ENCODE assay signal across 12 cellular contexts in the genomic region with DNA sequence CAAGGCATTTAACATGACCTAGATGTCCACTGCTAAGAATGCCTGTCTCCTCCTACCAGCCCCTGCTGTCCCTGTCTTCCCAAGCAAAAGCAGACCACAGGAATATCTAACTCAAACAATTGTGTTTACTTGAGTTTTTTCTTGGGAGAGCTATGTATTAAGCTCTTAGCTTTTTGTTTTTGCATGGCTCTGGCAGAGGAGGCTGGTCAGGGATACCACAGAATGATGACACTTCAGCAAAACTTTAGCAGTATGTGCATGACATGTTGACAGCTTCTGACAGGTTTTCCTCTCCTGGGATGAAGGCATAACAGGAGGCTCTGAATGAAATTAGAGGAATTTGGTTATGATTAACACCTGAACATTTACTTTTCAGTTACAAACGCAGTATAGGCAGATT. TPM values are rescaled to one million over a fixed set of nuclear protein-coding genes. Genes with fewer than 3 reads are reported as not detected.
DNase-seq lines count a peak whose midpoint lies in the region; ATAC-seq and TF ChIP-seq lines count a peak whose summit lies in the region.
"Had no signal": no experiment of that assay in that cellular context is flagged by ENCODE, and none has a peak within 500 bp of the region (broad histone marks: within the 10 kb centered on the region; RNA-seq: fewer than 3 reads in every experiment).

No MANE protein-coding gene starts in this region.

- H2AFZ ChIP-seq in mesenchymal stem cell (ENCODE audit: low read depth, low read length) (no peak overlapping the region), mammary epithelial cell (ENCODE audit: low read depth, low read length) (no peak overlapping the region)

- CTCF ChIA-PET in mammary epithelial cell (lab: Charles Lee; ENCODE audit: low non-redundant PET), result interaction anchor here (0.5 kb wide), 1 partner anchor 91 kb away, joined by 3 read pairs; no protein-coding TSS in a partner anchor

- intact Hi-C loops in mammary epithelial cell (cut with micrococcal nuclease), result no loop called here

- peaks cover 67 to 78% (median 69%) of the 10 kb centered on the region in 3 donors for H3K4me1 Mint-ChIP-seq in IgD-negative memory B cell
- H3K4me1 Mint-ChIP-seq in activated naive CD8-positive, alpha-beta T cell treated with anti-CD3 and anti-CD28 coated beads, Interleukin-2, amount 50 U/mL, for 24 hours, result peaks cover 96% of the 10 kb centered on the region

- H3K27me3 ChIP-seq in BLaER1 treated with 17β-estradiol and CSF1 and Interleukin-3, amounts not matched to agents 10 nM and 100 nM, result no peaks in the 10 kb centered on the region
- no peaks in the 10 kb centered on the region for H3K27me3 ChIP-seq in mesenchymal stem cell (ENCODE audit: control insufficient read depth in 1 of 2, insufficient read depth in 1 of 2, low read length in 2 of 2)
- no peaks in the 10 kb centered on the region for H3K27me3 ChIP-seq in mammary epithelial cell (ENCODE audit: insufficient read depth, low read length)
- H3K27me3 ChIP-seq: MG63 had no signal

- no peak overlapping the region for H2BK120ac ChIP-seq in mesenchymal stem cell (ENCODE audit: low read depth, low read length)

- no peak for DNase-seq in activated naive CD8-positive, alpha-beta T cell treated with anti-CD3 and anti-CD28 coated beads, Interleukin-2, amount 50 U/mL, for 24 hours
- DNase-seq in mesenchymal stem cell (peak; percentile 67), mammary epithelial cell (no peak)
- DNase-seq in stimulated activated CD4-positive, alpha-beta T cell treated with anti-CD3 and anti-CD28 coated beads, Interleukin-15, amount 100 ng/mL, for 24 hours, result no peak
- DNase-seq: Caco-2, MG63, NCI-H2171 treated with DMSO at 0.1 percent for 48 hours, PC-3 had no signal

- H4K8ac ChIP-seq in mesenchymal stem cell (ENCODE audit: low read length), result no peak overlapping the region

- H3K36me3 Mint-ChIP-seq in IgD-negative memory B cell, result peaks cover 5% of the 10 kb centered on the region
- peaks cover 57% of the 10 kb centered on the region for H3K36me3 Mint-ChIP-seq in activated naive CD8-positive, alpha-beta T cell treated with anti-CD3 and anti-CD28 coated beads, Interleukin-2, amount 50 U/mL, for 24 hours (ENCODE audit: low read depth)

- peak overlapping the region in 2 of 3 donors; percentile 14 to 41 for H3K27ac Mint-ChIP-seq in IgD-negative memory B cell
- H3K27ac Mint-ChIP-seq in activated naive CD8-positive, alpha-beta T cell treated with anti-CD3 and anti-CD28 coated beads, Interleukin-2, amount 50 U/mL, for 24 hours, result peak overlapping the region; percentile 90

- no peak overlapping the region for H3K4ac ChIP-seq in mesenchymal stem cell (ENCODE audit: low read depth in 1 of 2, low read length in 2 of 2)

- H4K91ac ChIP-seq in mesenchymal stem cell (ENCODE audit: low read length), result no peak overlapping the region

- no peak overlapping the region for H3K4me3 ChIP-seq in BLaER1 treated with 17β-estradiol and CSF1 and Interleukin-3, amounts not matched to agents 10 nM and 100 nM
- H3K4me3 ChIP-seq in mesenchymal stem cell (ENCODE audit: insufficient read depth in 1 of 2, low read depth in 1 of 2, low read length in 2 of 2) (no peak overlapping the region), mammary epithelial cell (replicated peaks in 1 of 3; ENCODE audit: insufficient read depth in 1 of 3, low read depth in 2 of 3, low read length in 3 of 3) (no peak overlapping the region)
- H3K4me3 ChIP-seq: MG63 had no signal

- no peaks in the 10 kb centered on the region for H3K9me3 Mint-ChIP-seq in IgD-negative memory B cell
- H3K9me3 Mint-ChIP-seq in activated naive CD8-positive, alpha-beta T cell treated with anti-CD3 and anti-CD28 coated beads, Interleukin-2, amount 50 U/mL, for 24 hours, result no peaks in the 10 kb centered on the region

- WGBS in mesenchymal stem cell, result no CpG with 5 or more reads among the region's 1 CpG
- 100% methylated on average over 1 of the region's 1 CpG for WGBS in mammary epithelial cell (ENCODE audit: low coverage, missing lambda C conversion rate)

- dilution Hi-C loops in mammary epithelial cell (cut with HindIII; ENCODE audit: low sequenced_read_pairs), result no loop called here

- no peaks in the 10 kb centered on the region for H3K9me3 ChIP-seq in BLaER1 treated with 17β-estradiol and CSF1 and Interleukin-3, amounts not matched to agents 10 nM and 100 nM (replicated peaks in 1 of 11)
- H3K9me3 ChIP-seq in mesenchymal stem cell (ENCODE audit: control insufficient read depth, low read length), result no peaks in the 10 kb centered on the region
- H3K9me3 ChIP-seq in mammary epithelial cell (replicated peaks; ENCODE audit: insufficient read depth, low read length), result no peaks in the 10 kb centered on the region
- H3K9me3 ChIP-seq: Caco-2 had no signal

- peaks cover 96 to 100% (median 100%) of the 10 kb centered on the region in 11 experiments for H4K20me1 ChIP-seq in BLaER1 treated with 17β-estradiol and CSF1 and Interleukin-3, amounts not matched to agents 10 nM and 100 nM
- H4K20me1 ChIP-seq in mammary epithelial cell (ENCODE audit: insufficient read depth, low read length), result peaks cover 25% of the 10 kb centered on the region

- H2BK5ac ChIP-seq in mesenchymal stem cell (ENCODE audit: low read depth, low read length, poor library complexity, severe bottlenecking), result no peak overlapping the region

- H3K79me1 ChIP-seq in mesenchymal stem cell (replicated peaks; ENCODE audit: low read length, poor library complexity, severe bottlenecking), result no peaks in the 10 kb centered on the region

- no peaks in the 10 kb centered on the region for H3K27me3 Mint-ChIP-seq in IgD-negative memory B cell
- no peaks in the 10 kb centered on the region for H3K27me3 Mint-ChIP-seq in activated naive CD8-positive, alpha-beta T cell treated with anti-CD3 and anti-CD28 coated beads, Interleukin-2, amount 50 U/mL, for 24 hours

- H3K79me2 ChIP-seq in mammary epithelial cell (ENCODE audit: insufficient read depth, low read length), result peaks cover 100% of the 10 kb centered on the region

- H3K14ac ChIP-seq in mesenchymal stem cell (ENCODE audit: low read length in 2 of 2), result no peak overlapping the region

- no peak for ATAC-seq in activated naive CD8-positive, alpha-beta T cell treated with anti-CD3 and anti-CD28 coated beads, Interleukin-2, amount 50 U/mL, for 24 hours
- ATAC-seq in HG02759 (IDR thresholded peaks at IDR 0.05; ENCODE audit: unreplicated experiment) (no peak), HG02884 (IDR thresholded peaks at IDR 0.05; ENCODE audit: unreplicated experiment) (no peak)
- ATAC-seq: PC-3 had no signal

- no peak overlapping the region for H2AK5ac ChIP-seq in mesenchymal stem cell (ENCODE audit: low read length, severe bottlenecking)

- H3K9ac ChIP-seq in BLaER1 treated with 17β-estradiol and CSF1 and Interleukin-3, amounts not matched to agents 10 nM and 100 nM, result peak overlapping the region in 3 of 11 experiments; percentile 6 to 14 (median 7); a peak in 1 of 22 replicates
- H3K9ac ChIP-seq in mesenchymal stem cell (ENCODE audit: low read length), result peak overlapping the region; percentile 20
- H3K9ac ChIP-seq in mammary epithelial cell (ENCODE audit: insufficient read depth, low read length), result no peak overlapping the region

- H3K27ac ChIP-seq in BLaER1 treated with 17β-estradiol and CSF1 and Interleukin-3, amounts not matched to agents 10 nM and 100 nM, result no peak overlapping the region
- no peak overlapping the region for H3K27ac ChIP-seq in mesenchymal stem cell (ENCODE audit: low read length, poor library complexity, severe bottlenecking)
- H3K27ac ChIP-seq in mammary epithelial cell (ENCODE audit: insufficient read depth, low read depth, low read length), result no peak overlapping the region

- H3K23ac ChIP-seq in mesenchymal stem cell (ENCODE audit: low read length in 2 of 2), result no peak overlapping the region

- peak overlapping the region in 2 of 4 donors; percentile 46 to 47 for H3K4me3 Mint-ChIP-seq in IgD-negative memory B cell
- H3K4me3 Mint-ChIP-seq in activated naive CD8-positive, alpha-beta T cell treated with anti-CD3 and anti-CD28 coated beads, Interleukin-2, amount 50 U/mL, for 24 hours, result peak overlapping the region; percentile 63

- peaks cover 48 to 79% (median 62%) of the 10 kb centered on the region in 11 experiments for H3K36me3 ChIP-seq in BLaER1 treated with 17β-estradiol and CSF1 and Interleukin-3, amounts not matched to agents 10 nM and 100 nM
- H3K36me3 ChIP-seq in mesenchymal stem cell (ENCODE audit: control insufficient read depth in 1 of 2, insufficient read depth in 2 of 2, low read depth in 1 of 2, low read length in 2 of 2) (peaks cover 10 to 48% of the 10 kb centered on the region in 2 experiments), mammary epithelial cell (ENCODE audit: insufficient read depth, low read length) (peaks cover 14% of the 10 kb centered on the region)

- no peak overlapping the region for H3K18ac ChIP-seq in mesenchymal stem cell (ENCODE audit: low read depth in 1 of 2, low read length in 2 of 2)

- TF ChIP-seq CTCF in mammary epithelial cell (conservative IDR thresholded peaks at IDR 0.05 in 1 of 2, IDR thresholded peaks at IDR 0.05 in 1 of 2; ENCODE audit: extremely low read depth in 1 of 2, insufficient read depth in 1 of 2, low read depth in 1 of 2, low read length in 2 of 2), result no peak

- H3K4me1 ChIP-seq in BLaER1 treated with 17β-estradiol and CSF1 and Interleukin-3, amounts not matched to agents 10 nM and 100 nM, result peaks cover 53 to 98% (median 66%) of the 10 kb centered on the region in 10 experiments
- H3K4me1 ChIP-seq in mesenchymal stem cell (ENCODE audit: control insufficient read depth, insufficient read depth, low read depth, low read length), result peaks cover under 1% of the 10 kb centered on the region
- H3K4me1 ChIP-seq in mammary epithelial cell (ENCODE audit: insufficient read depth, low read length), result peaks cover 34% of the 10 kb centered on the region

- no peak overlapping the region for H2BK15ac ChIP-seq in mesenchymal stem cell (ENCODE audit: low read depth, poor library complexity, severe bottlenecking)

- no peak overlapping the region for H2BK12ac ChIP-seq in mesenchymal stem cell (ENCODE audit: low read length in 2 of 2)

- no TSS peak for BruUV-seq in mammary epithelial cell (replicated peaks; lab: Mats Ljungman, UMichigan)

- peak overlapping the region; percentile 22 to 85 (median 70); a peak in 20 of 22 replicates for H3K4me2 ChIP-seq in BLaER1 treated with 17β-estradiol and CSF1 and Interleukin-3, amounts not matched to agents 10 nM and 100 nM
- H3K4me2 ChIP-seq in mesenchymal stem cell (ENCODE audit: low read length, poor library complexity, severe bottlenecking) (no peak overlapping the region), mammary epithelial cell (ENCODE audit: insufficient read depth, low read depth, low read length) (no peak overlapping the region)

- in situ Hi-C loops in mammary epithelial cell (cut with MboI; ENCODE audit: low sequenced_read_pairs in 2 of 2), result no loop called here

RNA-seq across cellular contexts. Expression of gene TMBIM6, which starts 6.9 kb away (rescaled TPM):
- 710 TPM for polyA plus RNA-seq in IgD-negative memory B cell
- polyA plus RNA-seq in mesenchymal stem cell (2013, experiment 1 of 2), result 439 TPM
- polyA plus RNA-seq in mesenchymal stem cell (2013, experiment 2 of 2), result 459 TPM
- total RNA-seq in mammary epithelial cell, result 100 to 1,000 TPM; 535 to 649 TPM
- polyA plus RNA-seq in mammary epithelial cell, result 566 TPM
- 608 TPM for polyA minus RNA-seq in mammary epithelial cell

RNA-seq across cellular contexts. Expression of gene FMNL3, which starts 41.1 kb away (rescaled TPM):
- 5.6 TPM for polyA plus RNA-seq in IgD-negative memory B cell
- 17.7 TPM for polyA plus RNA-seq in mesenchymal stem cell (2013, experiment 1 of 2)
- polyA plus RNA-seq in mesenchymal stem cell (2013, experiment 2 of 2), result 19.1 TPM
- 10 to 100 TPM; 17.6 to 32.0 TPM for total RNA-seq in mammary epithelial cell
- 10.7 TPM for polyA plus RNA-seq in mammary epithelial cell
- 24.7 TPM for polyA minus RNA-seq in mammary epithelial cell

Comparison
In these comparisons a context has a peak if more than half of its experiments do, and no peak if none do; other contexts are left out.
1. H3K4me2 ChIP-seq: peak in BLaER1 treated with 17β-estradiol and CSF1 and Interleukin-3, amounts not matched to agents 10 nM and 100 nM (11 of 11); none in mesenchymal stem cell (single experiment) and mammary epithelial cell (single experiment).